ENCODE assay signal across 27 cellular contexts in genomic region chr13:48909088-48909389, GRCh38.
A peak's percentile ranks its signal among the peaks of the same experiment; 100 is the strongest.
DNase-seq lines count a peak whose midpoint lies in the region; ATAC-seq and TF ChIP-seq lines count a peak whose summit lies in the region.
"Had no signal": no experiment of that assay in that cellular context is flagged by ENCODE, and none has a peak within 500 bp of the region (broad histone marks: within the 10 kb centered on the region; RNA-seq: fewer than 3 reads in every experiment).

No MANE protein-coding gene starts in this region.

- 0% methylated on average over 2 of the region's 2 CpGs for WGBS in mammary epithelial cell (ENCODE audit: low coverage, missing lambda C conversion rate)

- intact Hi-C loops in mammary epithelial cell (cut with micrococcal nuclease) = no loop called here
- intact Hi-C loops in MCF 10A (cut with micrococcal nuclease) = loop anchor here (10.0 kb wide), 1 partner anchor 94 kb away; no protein-coding TSS in a partner anchor
- intact Hi-C loops in left lung (cut with DNase I) = no loop called here
- intact Hi-C loops in tibial artery (cut with DNase I; ENCODE audit: low total_unique reads) = no loop called here

- H3K27ac Mint-ChIP-seq in MCF 10A (ENCODE audit: low read depth, unreplicated experiment) = no peak overlapping the region
- H3K27ac Mint-ChIP-seq: activated CD8-positive, alpha-beta memory T cell treated with anti-CD3 and anti-CD28 coated beads, Interleukin-2, amount 10 ng/mL, durations not matched to agents 7 days and 5 days; activated naive CD4-positive, alpha-beta T cell treated with anti-CD3 and anti-CD28 coated beads for 36 hours; H9; natural killer cell treated with Interleukin-12 subunit alpha and Interleukin-12 subunit beta and Interleukin-15 and Interleukin-18, amount 100 ng/mL, for 72 hours; WTC11 had no signal

- no peak overlapping the region for H3K9ac ChIP-seq in mammary epithelial cell (ENCODE audit: insufficient read depth, low read length)
- H3K9ac ChIP-seq in adipocyte (ENCODE audit: low read length) = no peak overlapping the region
- H3K9ac ChIP-seq: parathyroid adenoma had no signal

- no peaks in the 10 kb centered on the region for H3K36me3 ChIP-seq in mammary epithelial cell (ENCODE audit: insufficient read depth, low read length)
- no peaks in the 10 kb centered on the region for H3K36me3 ChIP-seq in adipocyte (ENCODE audit: control insufficient read depth, insufficient read depth, low read length, severe bottlenecking)
- H3K36me3 ChIP-seq in left lung = no peaks in the 10 kb centered on the region
- H3K36me3 ChIP-seq in tibial artery = no peaks in the 10 kb centered on the region
- H3K36me3 ChIP-seq in brain microvascular endothelial cell (replicated peaks) = no peaks in the 10 kb centered on the region
- H3K36me3 ChIP-seq: upper lobe of left lung had no signal

- H3K4me1 Mint-ChIP-seq in MCF 10A (ENCODE audit: insufficient read depth, unreplicated experiment) = peaks cover 10% of the 10 kb centered on the region

- no peaks in the 10 kb centered on the region for H3K9me3 ChIP-seq in mammary epithelial cell (replicated peaks; ENCODE audit: insufficient read depth, low read length)
- no peaks in the 10 kb centered on the region for H3K9me3 ChIP-seq in adipocyte (ENCODE audit: control insufficient read depth, low read length)
- H3K9me3 ChIP-seq in left lung = no peaks in the 10 kb centered on the region
- H3K9me3 ChIP-seq in tibial artery = no peaks in the 10 kb centered on the region
- H3K9me3 ChIP-seq: upper lobe of left lung had no signal

- H3K27me3 Mint-ChIP-seq in MCF 10A (ENCODE audit: insufficient read depth, unreplicated experiment) = no peaks in the 10 kb centered on the region

- ATAC-seq in left lung = peak; percentile 36
- ATAC-seq: activated CD8-positive, alpha-beta memory T cell treated with anti-CD3 and anti-CD28 coated beads, Interleukin-2, amount 10 ng/mL, durations not matched to agents 7 days and 5 days; natural killer cell treated with Interleukin-12 subunit alpha and Interleukin-12 subunit beta and Interleukin-15 and Interleukin-18, amount 100 ng/mL, for 72 hours; sciatic nerve; WTC11 had no signal

- no peak overlapping the region for H3K27ac ChIP-seq in mammary epithelial cell (ENCODE audit: insufficient read depth, low read depth, low read length)
- no peak overlapping the region for H3K27ac ChIP-seq in left lung
- H3K27ac ChIP-seq in tibial artery = peak overlapping the region; percentile 22 to 29
- no peak overlapping the region for H3K27ac ChIP-seq in brain microvascular endothelial cell
- H3K27ac ChIP-seq: parathyroid adenoma, RWPE1, upper lobe of left lung had no signal

- peaks cover 7% of the 10 kb centered on the region for H3K9me3 Mint-ChIP-seq in MCF 10A (ENCODE audit: unreplicated experiment)
- H3K9me3 Mint-ChIP-seq: activated naive CD4-positive, alpha-beta T cell treated with anti-CD3 and anti-CD28 coated beads for 36 hours; H9; WTC11 had no signal

- in situ Hi-C loops in mammary epithelial cell (cut with MboI; ENCODE audit: low sequenced_read_pairs in 2 of 2) (no loop called here), brain microvascular endothelial cell (cut with HindIII; ENCODE audit: low pct_ligation_motif_present, low sequenced_read_pairs) (no loop called here)

- DNase-seq in mammary epithelial cell = no peak
- no peak for DNase-seq in MCF 10A (ENCODE audit: unreplicated experiment)
- DNase-seq in adipocyte (ENCODE audit: low read depth) = no peak
- no peak for DNase-seq in left lung
- DNase-seq in tibial artery = no peak
- DNase-seq in midbrain (lab: John Stamatoyannopoulos, UW) = no peak
- DNase-seq in brain microvascular endothelial cell = no peak
- no peak for DNase-seq in GM03348 (ENCODE audit: low spot score)
- DNase-seq: 8988T; activated CD4-positive, alpha-beta T cell treated with anti-CD3 and anti-CD28 coated beads, Interleukin-2, amount 50 U/mL, for 1 hour; activated CD8-positive, alpha-beta memory T cell treated with anti-CD3 and anti-CD28 coated beads, Interleukin-2, amount 10 ng/mL, durations not matched to agents 7 days and 5 days; activated naive CD4-positive, alpha-beta T cell treated with anti-CD3 and anti-CD28 coated beads for 36 hours; central memory CD4-positive, alpha-beta T cell; dermis blood vessel endothelial cell; DMS79; H9; Karpas-422; NCI-H1694 treated with DMSO at 0.1 percent for 48 hours; NCI-H748 treated with DMSO at 0.1 percent for 48 hours; stimulated activated CD4-positive, alpha-beta T cell treated with anti-CD3 and anti-CD28 coated beads, Interleukin-15, amount 100 ng/mL, for 24 hours; T1000; upper lobe of left lung had no signal

- POLR2A ChIA-PET in MCF 10A (lab: Yijun Ruan, JAX) = interaction anchor here (0.6 to 1.7 kb wide), 6 partner anchors 9 to 156 kb away, joined by 3 to 10 read pairs (median 4); partner anchors contain the start of gene FNDC3A

- H3K4me2 ChIP-seq in mammary epithelial cell (ENCODE audit: insufficient read depth, low read depth, low read length) = peak overlapping the region; percentile 66

- BruUV-seq in mammary epithelial cell (replicated peaks; lab: Mats Ljungman, UMichigan) (no TSS peak), MCF 10A (replicated peaks; lab: Mats Ljungman, UMichigan) (no TSS peak)

- CTCF ChIA-PET in mammary epithelial cell (lab: Charles Lee; ENCODE audit: low non-redundant PET) (no interaction called here), MCF 10A (lab: Yijun Ruan, JAX) (interaction anchor here (0.6 to 0.8 kb wide), 2 partner anchors 16 to 750 kb away, joined by 3 read pairs; no protein-coding TSS in a partner anchor)

- H3K4me3 Mint-ChIP-seq in MCF 10A (ENCODE audit: unreplicated experiment) = no peak overlapping the region
- H3K4me3 Mint-ChIP-seq: activated CD8-positive, alpha-beta memory T cell treated with anti-CD3 and anti-CD28 coated beads, Interleukin-2, amount 10 ng/mL, durations not matched to agents 7 days and 5 days; activated naive CD4-positive, alpha-beta T cell treated with anti-CD3 and anti-CD28 coated beads for 36 hours; H9; natural killer cell treated with Interleukin-12 subunit alpha and Interleukin-12 subunit beta and Interleukin-15 and Interleukin-18, amount 100 ng/mL, for 72 hours; WTC11 had no signal

- no peaks in the 10 kb centered on the region for H3K36me3 Mint-ChIP-seq in MCF 10A (ENCODE audit: insufficient read depth, unreplicated experiment)
- H3K36me3 Mint-ChIP-seq: activated CD8-positive, alpha-beta memory T cell treated with anti-CD3 and anti-CD28 coated beads, Interleukin-2, amount 10 ng/mL, durations not matched to agents 7 days and 5 days; natural killer cell treated with Interleukin-12 subunit alpha and Interleukin-12 subunit beta and Interleukin-15 and Interleukin-18, amount 100 ng/mL, for 72 hours; WTC11 had no signal

- H2AFZ ChIP-seq in mammary epithelial cell (ENCODE audit: low read depth, low read length) = no peak overlapping the region
- H2AFZ ChIP-seq: parathyroid adenoma had no signal

- no peaks in the 10 kb centered on the region for H4K20me1 ChIP-seq in mammary epithelial cell (ENCODE audit: insufficient read depth, low read length)

- TF ChIP-seq CTCF in mammary epithelial cell (conservative IDR thresholded peaks at IDR 0.05 in 1 of 2, IDR thresholded peaks at IDR 0.05 in 1 of 2; ENCODE audit: extremely low read depth in 1 of 2, insufficient read depth in 1 of 2, low read depth in 1 of 2, low read length in 2 of 2) (no peak), MCF 10A (IDR thresholded peaks at IDR 0.05; ENCODE audit: unreplicated experiment) (no peak), left lung (IDR thresholded peaks at IDR 0.05) (no peak), tibial artery (IDR thresholded peaks at IDR 0.05) (no peak), brain microvascular endothelial cell (IDR thresholded peaks at IDR 0.05; ENCODE audit: low read depth, low read length, missing control alignments) (no peak)

- H3K27me3 ChIP-seq in mammary epithelial cell (ENCODE audit: insufficient read depth, low read length) (no peaks in the 10 kb centered on the region), adipocyte (replicated peaks; ENCODE audit: control insufficient read depth, insufficient read depth, low read length) (no peaks in the 10 kb centered on the region), left lung (no peaks in the 10 kb centered on the region), tibial artery (no peaks in the 10 kb centered on the region), brain microvascular endothelial cell (replicated peaks) (no peaks in the 10 kb centered on the region)
- H3K27me3 ChIP-seq: upper lobe of left lung had no signal

- H3K4me3 ChIP-seq in mammary epithelial cell (replicated peaks in 1 of 3; ENCODE audit: insufficient read depth in 1 of 3, low read depth in 2 of 3, low read length in 3 of 3) (no peak overlapping the region), adipocyte (ENCODE audit: low read length) (peak overlapping the region; percentile 3), left lung (no peak overlapping the region), tibial artery (no peak overlapping the region), brain microvascular endothelial cell (ENCODE audit: low read depth, low read length) (no peak overlapping the region)
- H3K4me3 ChIP-seq: upper lobe of left lung had no signal

- H3K4me1 ChIP-seq in mammary epithelial cell (ENCODE audit: insufficient read depth, low read length) (peaks cover 10% of the 10 kb centered on the region), adipocyte (ENCODE audit: control insufficient read depth, insufficient read depth, low read length) (peaks cover 18% of the 10 kb centered on the region), left lung (peaks cover 0 to 9% of the 10 kb centered on the region in 2 donors), tibial artery (peaks cover 0 to 12% (median 3%) of the 10 kb centered on the region in 4 donors)
- H3K4me1 ChIP-seq: parathyroid adenoma, upper lobe of left lung had no signal

- dilution Hi-C loops in mammary epithelial cell (cut with HindIII; ENCODE audit: low sequenced_read_pairs) = no loop called here

- no peaks in the 10 kb centered on the region for H3K79me2 ChIP-seq in mammary epithelial cell (ENCODE audit: insufficient read depth, low read length)
- H3K79me2 ChIP-seq: parathyroid adenoma had no signal

Comparison
In these comparisons a context has a peak if more than half of its experiments do, and no peak if none do; other contexts are left out.
1. H3K27ac ChIP-seq: peak in tibial artery (2 of 2); none in mammary epithelial cell (single experiment), left lung (0 of 2) and brain microvascular endothelial cell (single experiment).